ENCODE assay signal across 8 cellular contexts in genomic region chr19:36139120-36139472, GRCh38.
DNase-seq lines count a peak whose midpoint lies in the region; ATAC-seq lines count a peak whose summit lies in the region.

No MANE protein-coding gene starts in this region.

- ATAC-seq in stimulated activated naive B cell treated with anti-CD40 and anti-IgM and Interleukin-4, amounts not matched to agents 10 μg/mL and 1 μg/mL and 100 μg/mL, for 72 hours (replicated peaks) = no peak
- no peak for ATAC-seq in GM21360 (IDR thresholded peaks at IDR 0.05; ENCODE audit: unreplicated experiment)

- H3K27me3 ChIP-seq in HUES6 (ENCODE audit: control insufficient read depth, insufficient read depth, low read length) = no peaks in the 10 kb centered on the region

- H3K27ac ChIP-seq in HUES6 (ENCODE audit: low read depth, low read length) = no peak overlapping the region

- H3K27ac Mint-ChIP-seq in activated naive CD8-positive, alpha-beta T cell = peak overlapping the region; percentile 91
- peak overlapping the region; percentile 97 for H3K27ac Mint-ChIP-seq in stimulated activated naive B cell treated with anti-CD40 and anti-IgM and Interleukin-4, amounts not matched to agents 10 μg/mL and 1 μg/mL and 100 μg/mL, for 72 hours

- H3K9ac ChIP-seq in HUES6 (ENCODE audit: low read length) = peak overlapping the region; percentile 87

- H3K27me3 Mint-ChIP-seq in activated naive CD8-positive, alpha-beta T cell = no peaks in the 10 kb centered on the region
- peaks cover 11 to 16% of the 10 kb centered on the region in 2 donors for H3K27me3 Mint-ChIP-seq in stimulated activated naive B cell treated with anti-CD40 and anti-IgM and Interleukin-4, amounts not matched to agents 10 μg/mL and 1 μg/mL and 100 μg/mL, for 72 hours

- peaks cover 18% of the 10 kb centered on the region for H3K36me3 ChIP-seq in HUES6 (ENCODE audit: control insufficient read depth, insufficient read depth, low read length)

- peak overlapping the region; percentile 94 for H3K4me3 Mint-ChIP-seq in activated naive CD8-positive, alpha-beta T cell
- peak overlapping the region; percentile 84 to 97 for H3K4me3 Mint-ChIP-seq in stimulated activated naive B cell treated with anti-CD40 and anti-IgM and Interleukin-4, amounts not matched to agents 10 μg/mL and 1 μg/mL and 100 μg/mL, for 72 hours

- DNase-seq in stimulated activated naive B cell treated with anti-CD40 and anti-IgM and Interleukin-4, amounts not matched to agents 10 μg/mL and 1 μg/mL and 100 μg/mL, for 72 hours = no peak
- DNase-seq in OCI-M1 (lab: John Stamatoyannopoulos, UW) (no peak), NCI-H1048 (lab: John Stamatoyannopoulos, UW) (no peak)
- DNase-seq in NK-92 treated with Interleukin-12 subunit alpha and Interleukin-12 subunit beta, amount 100 ng/mL, for 24 hours (lab: John Stamatoyannopoulos, UW) = no peak

- peaks cover 8% of the 10 kb centered on the region for H3K4me1 ChIP-seq in HUES6 (ENCODE audit: control insufficient read depth, insufficient read depth, low read length)

- peaks cover 11% of the 10 kb centered on the region for H3K4me1 Mint-ChIP-seq in activated naive CD8-positive, alpha-beta T cell (ENCODE audit: low read depth)
- peaks cover 20 to 21% of the 10 kb centered on the region in 2 donors for H3K4me1 Mint-ChIP-seq in stimulated activated naive B cell treated with anti-CD40 and anti-IgM and Interleukin-4, amounts not matched to agents 10 μg/mL and 1 μg/mL and 100 μg/mL, for 72 hours

- peaks cover 4% of the 10 kb centered on the region for H3K36me3 Mint-ChIP-seq in activated naive CD8-positive, alpha-beta T cell
- H3K36me3 Mint-ChIP-seq in stimulated activated naive B cell treated with anti-CD40 and anti-IgM and Interleukin-4, amounts not matched to agents 10 μg/mL and 1 μg/mL and 100 μg/mL, for 72 hours = peaks cover 22 to 28% of the 10 kb centered on the region in 2 donors

- H3K9me3 ChIP-seq in HUES6 (ENCODE audit: control insufficient read depth, insufficient read depth, low read depth, low read length) = no peaks in the 10 kb centered on the region
- H3K9me3 ChIP-seq in iPS-18c (ENCODE audit: control insufficient read depth, insufficient read depth, low read length) = peaks cover 4% of the 10 kb centered on the region

- H3K9me3 Mint-ChIP-seq in activated naive CD8-positive, alpha-beta T cell (ENCODE audit: low read depth) = no peaks in the 10 kb centered on the region
- H3K9me3 Mint-ChIP-seq in stimulated activated naive B cell treated with anti-CD40 and anti-IgM and Interleukin-4, amounts not matched to agents 10 μg/mL and 1 μg/mL and 100 μg/mL, for 72 hours = peaks cover 5% of the 10 kb centered on the region in 2 donors

- H3K4me3 ChIP-seq in HUES6 (ENCODE audit: low read depth, low read length) (peak overlapping the region; percentile 95), iPS-18c (ENCODE audit: insufficient read depth, low read depth, low read length) (peak overlapping the region; percentile 97)
